In genomic region chr6:113551168-113551567, GRCh38 we compare ENCODE assay signal across 1 cellular context.
TF ChIP-seq lines count a peak whose summit lies in the region.

No MANE protein-coding gene starts in this region.

TF ChIP-seq in SK-N-SH, 30 proteins besides CTCF, POLR2A, EP300 and RAD21 (continued from another document):
- TF ChIP-seq, protein P1, sequence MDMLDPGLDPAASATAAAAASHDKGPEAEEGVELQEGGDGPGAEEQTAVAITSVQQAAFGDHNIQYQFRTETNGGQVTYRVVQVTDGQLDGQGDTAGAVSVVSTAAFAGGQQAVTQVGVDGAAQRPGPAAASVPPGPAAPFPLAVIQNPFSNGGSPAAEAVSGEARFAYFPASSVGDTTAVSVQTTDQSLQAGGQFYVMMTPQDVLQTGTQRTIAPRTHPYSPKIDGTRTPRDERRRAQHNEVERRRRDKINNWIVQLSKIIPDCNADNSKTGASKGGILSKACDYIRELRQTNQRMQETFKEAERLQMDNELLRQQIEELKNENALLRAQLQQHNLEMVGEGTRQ (IDR thresholded peaks at IDR 0.05; ENCODE audit: borderline replicate concordance, low read depth, low read length): no peak
- TF ChIP-seq GATA2 (CRISPR knock-in tag; IDR thresholded peaks at IDR 0.05) (no peak), NFIC (IDR thresholded peaks at IDR 0.05; ENCODE audit: borderline replicate concordance) (no peak), ZBTB33 (IDR thresholded peaks at IDR 0.05; ENCODE audit: borderline replicate concordance, low read depth) (no peak), SIN3A (IDR thresholded peaks at IDR 0.05; ENCODE audit: borderline replicate concordance, low read depth, low read length) (no peak), RFX5 (IDR thresholded peaks at IDR 0.05; ENCODE audit: low read length) (no peak), REST (IDR thresholded peaks at IDR 0.05; ENCODE audit: low read depth, low read length) (no peak)
